In the genomic region with DNA sequence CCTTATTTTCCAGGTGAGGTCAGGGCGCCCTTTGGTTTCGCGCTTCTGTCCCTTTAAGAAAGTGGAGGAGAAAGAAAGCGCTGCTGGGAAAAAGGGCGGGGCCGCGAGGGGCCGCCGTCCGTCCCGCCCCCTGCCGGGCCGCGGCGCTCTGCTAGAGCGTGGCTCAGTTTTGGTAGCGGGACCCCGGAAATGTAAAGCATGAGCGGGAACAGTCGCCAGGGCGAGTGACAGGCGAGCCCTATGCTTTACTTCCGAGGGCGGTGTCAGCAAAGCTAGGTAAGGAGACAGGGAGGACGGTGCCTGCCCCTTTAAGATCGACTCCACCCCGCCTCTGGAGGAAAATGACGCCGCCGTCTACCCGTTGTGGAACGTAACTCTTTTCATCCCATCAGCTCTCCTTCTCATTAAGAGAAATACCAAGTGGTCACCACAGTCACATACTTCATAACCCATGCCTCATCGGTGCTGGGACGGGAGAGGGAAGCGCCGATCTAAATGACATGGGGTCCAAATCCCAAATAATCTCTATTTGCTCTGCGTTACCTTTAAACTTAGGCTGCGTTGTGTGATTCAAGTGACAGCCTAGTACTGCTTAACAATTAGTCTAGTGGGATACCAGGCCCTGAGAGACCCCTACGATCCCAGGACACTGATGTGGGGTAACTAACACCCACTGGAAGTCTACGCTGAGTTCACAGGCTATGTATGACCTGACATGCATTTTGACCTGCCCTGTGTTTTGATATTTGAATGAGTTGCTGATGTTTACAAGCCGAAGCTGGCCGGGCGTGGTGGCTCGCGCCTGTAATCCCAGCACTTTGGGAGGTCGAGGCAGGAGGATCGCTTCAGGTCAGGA, we compare ENCODE assay signal across 8 cellular contexts.
DNase-seq lines count a peak whose midpoint lies in the region; ATAC-seq, FAIRE-seq and TF ChIP-seq lines count a peak whose summit lies in the region.

A gene with protein sequence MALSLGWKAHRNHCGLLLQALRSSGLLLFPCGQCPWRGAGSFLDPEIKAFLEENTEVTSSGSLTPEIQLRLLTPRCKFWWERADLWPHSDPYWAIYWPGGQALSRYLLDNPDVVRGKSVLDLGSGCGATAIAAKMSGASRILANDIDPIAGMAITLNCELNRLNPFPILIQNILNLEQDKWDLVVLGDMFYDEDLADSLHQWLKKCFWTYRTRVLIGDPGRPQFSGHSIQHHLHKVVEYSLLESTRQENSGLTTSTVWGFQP (plus strand): TSS at position 602 of the 856 bp plus-strand sequence. CDS start 2,266 bp downstream, outside the sequence.

- FAIRE-seq in islet of Langerhans (lab: Jason Lieb, UNC) = peak; percentile 27

- DNase-seq in AG09309 (ENCODE audit: low read depth) (peak; percentile 35), NCI-H226 (peak; percentile 83), cerebellar cortex (ENCODE audit: low spot score) (peak; percentile 97)
- peak; percentile 84 for DNase-seq in activated CD4-positive, CD25-positive, alpha-beta regulatory T cell treated with anti-CD3 and anti-CD28 coated beads, Interleukin-2, amount 50 U/mL, for 16 hours (ENCODE audit: low read depth, low spot score)
- DNase-seq in stimulated activated CD4-positive, alpha-beta T cell treated with anti-CD3 and anti-CD28 coated beads, Interleukin-12 subunit alpha, Interleukin-12 subunit beta, amount 100 ng/mL, for 4 hours = peak; percentile 85

- TF ChIP-seq CTCF in AG09309 (IDR thresholded peaks at IDR 0.05; ENCODE audit: control insufficient read depth, insufficient read depth, low read depth, low read length, missing control alignments) = no peak

- ATAC-seq in GM18909 (IDR thresholded peaks at IDR 0.05; ENCODE audit: poor library complexity, unreplicated experiment) (peak; percentile 100), HG03175 (IDR thresholded peaks at IDR 0.05; ENCODE audit: unreplicated experiment) (peak; percentile 99)

- H3K4me3 ChIP-seq in AG09309 (ENCODE audit: control insufficient read depth, low read depth, low read length) = peak within 1 kb of the TSS; percentile 69

Comparison
In these comparisons a context has a peak if more than half of its experiments do, and no peak if none do; other contexts are left out.
1. Peak in every context shown above with its lines: DNase-seq, ATAC-seq and H3K4me3 ChIP-seq.
2. DNase-seq: peak in every context shown above with its lines; median percentile 97 in cerebellar cortex; 85 in stimulated activated CD4-positive, alpha-beta T cell treated with anti-CD3 and anti-CD28 coated beads, Interleukin-12 subunit alpha, Interleukin-12 subunit beta, amount 100 ng/mL, for 4 hours; 84 in activated CD4-positive, CD25-positive, alpha-beta regulatory T cell treated with anti-CD3 and anti-CD28 coated beads, Interleukin-2, amount 50 U/mL, for 16 hours; 83 in NCI-H226; 35 in AG09309.